1 cellular context compared by ENCODE assay signal in genomic region chr1:229558460-229559335, GRCh38.
TF ChIP-seq lines count a peak whose summit lies in the region.

Gene ABCB10, minus strand, starts transcription at chr1:229558707. Its CDS starts 55 bp downstream, at chr1:229558652.

TF ChIP-seq in K562, 482 proteins besides CTCF, POLR2A, EP300 and RAD21 (continued from another document and continues in another):
- TF ChIP-seq ETV6 (IDR thresholded peaks at IDR 0.05; ENCODE audit: borderline replicate concordance in 1 of 2, low read depth in 2 of 2, low read length in 1 of 2): 0 out of 4 replicates have a peak, but pooled peaks of 1 of the 2 experiments have one; percentile 40
- TF ChIP-seq ETV6 (CRISPR knock-in tag; IDR thresholded peaks at IDR 0.05; ENCODE audit: borderline replicate concordance): 0 out of 2 replicates have a peak, but pooled peaks have one; percentile 31
- peak; percentile 80 for TF ChIP-seq RNF2 (IDR thresholded peaks at IDR 0.05)
- peak; percentile 49; the same call in 1 of the 2 replicates for TF ChIP-seq CREM (IDR thresholded peaks at IDR 0.05; ENCODE audit: low read depth)
- no peak for TF ChIP-seq HMG20B (CRISPR knock-in tag; IDR thresholded peaks at IDR 0.05)
- no peak for TF ChIP-seq EWSR1 (IDR thresholded peaks at IDR 0.05; ENCODE audit: borderline replicate concordance, low read depth, partially characterized antibody)
- TF ChIP-seq ATF6 (CRISPR knock-in tag; IDR thresholded peaks at IDR 0.05): no peak
- TF ChIP-seq SP2 (IDR thresholded peaks at IDR 0.05; ENCODE audit: extremely low read depth, low read depth, low read length, poor library complexity, severe bottlenecking): no peak
- no peak for TF ChIP-seq ZNF77 (CRISPR knock-in tag; IDR thresholded peaks at IDR 0.05)
- no peak for TF ChIP-seq ILK (tag; IDR thresholded peaks at IDR 0.05; ENCODE audit: borderline replicate concordance, low read depth)
- no peak for TF ChIP-seq ZFP1 (CRISPR knock-in tag; IDR thresholded peaks at IDR 0.05)
- TF ChIP-seq PHF21A (IDR thresholded peaks at IDR 0.05; ENCODE audit: borderline replicate concordance, low read depth): peak; percentile 71; the same call in 1 of the 2 replicates
- peak; percentile 59 to 69 for TF ChIP-seq NONO (IDR thresholded peaks at IDR 0.05; ENCODE audit: low read depth in 2 of 2, low read length in 1 of 2)
- TF ChIP-seq TARDBP (IDR thresholded peaks at IDR 0.05): peak; percentile 73; the same call in 1 of the 2 replicates
- TF ChIP-seq CHD2 (IDR thresholded peaks at IDR 0.05; ENCODE audit: low read depth, low read length): no peak
- no peak for TF ChIP-seq ZKSCAN8 (CRISPR knock-in tag; IDR thresholded peaks at IDR 0.05)
- no peak for TF ChIP-seq MED1 (CRISPR knock-in tag; IDR thresholded peaks at IDR 0.05; ENCODE audit: borderline replicate concordance)
- TF ChIP-seq EZH2 (IDR thresholded peaks at IDR 0.05; ENCODE audit: borderline replicate concordance, low read depth, low read length): no peak
- peak; percentile 67 for TF ChIP-seq USF1 (CRISPR knock-in tag; IDR thresholded peaks at IDR 0.05)
- peak; percentile 72 for TF ChIP-seq FUS (optimal IDR thresholded peaks at IDR 0.05; ENCODE audit: low read depth, low read length)
- peak; percentile 60 for TF ChIP-seq NCOR1 (IDR thresholded peaks at IDR 0.05)
- TF ChIP-seq ZNF407 (IDR thresholded peaks at IDR 0.05; ENCODE audit: low read depth): peak; percentile 67; the same call in 1 of the 2 replicates
- 0 out of 2 replicates have a peak, but pooled peaks have one; percentile 31 for TF ChIP-seq GATA2 (CRISPR knock-in tag; IDR thresholded peaks at IDR 0.05)
- TF ChIP-seq PRPF4 (IDR thresholded peaks at IDR 0.05; ENCODE audit: insufficient read depth, low read depth, low read length, poor library complexity, severe bottlenecking): peak; percentile 48
- TF ChIP-seq SMARCE1 (IDR thresholded peaks at IDR 0.05): 0 out of 2 replicates have a peak, but pooled peaks have one; percentile 72
- TF ChIP-seq JUND (IDR thresholded peaks at IDR 0.05; ENCODE audit: borderline replicate concordance, low read depth, low read length): peak; percentile 45
- TF ChIP-seq JUND (tag; IDR thresholded peaks at IDR 0.05; ENCODE audit: borderline replicate concordance, low read depth, low read length): no peak; the same call in 2 of the 3 replicates
- TF ChIP-seq MAZ (CRISPR knock-in tag; conservative IDR thresholded peaks at IDR 0.05 in 1 of 2, IDR thresholded peaks at IDR 0.05 in 1 of 2): peak; percentile 99
- peak in 1 of 2 experiments; percentile 98; a peak in 2 of 4 replicates for TF ChIP-seq HDAC1 (IDR thresholded peaks at IDR 0.05)
- peak; percentile 92 for TF ChIP-seq MYNN (IDR thresholded peaks at IDR 0.05)
- no peak for TF ChIP-seq MYNN (CRISPR knock-in tag; IDR thresholded peaks at IDR 0.05)
- TF ChIP-seq CREB1 (IDR thresholded peaks at IDR 0.05): peak; percentile 40
- peak; percentile 81 for TF ChIP-seq CREB1 (CRISPR knock-in tag; IDR thresholded peaks at IDR 0.05)
- peak; percentile 97 for TF ChIP-seq RBBP5 (IDR thresholded peaks at IDR 0.05; ENCODE audit: borderline replicate concordance, insufficient read depth, low read length, poor library complexity, severe bottlenecking)
- TF ChIP-seq ZNF639 (CRISPR knock-in tag; conservative IDR thresholded peaks at IDR 0.05 in 1 of 2, IDR thresholded peaks at IDR 0.05 in 1 of 2): peak in 1 of 2 experiments; percentile 88; a peak in 2 of 4 replicates
- 0 out of 2 replicates have a peak, but pooled peaks have one; percentile 42 for TF ChIP-seq RUNX1 (IDR thresholded peaks at IDR 0.05; ENCODE audit: low read depth)
- no peak for TF ChIP-seq POLR3A (IDR thresholded peaks at IDR 0.05; ENCODE audit: borderline replicate concordance, extremely low read depth, insufficient read depth, insufficient read length)
- TF ChIP-seq HMGXB4 (CRISPR knock-in tag; IDR thresholded peaks at IDR 0.05): peak; percentile 27; the same call in 1 of the 2 replicates
- TF ChIP-seq FOXP4 (CRISPR knock-in tag; IDR thresholded peaks at IDR 0.05; ENCODE audit: borderline replicate concordance): 0 out of 2 replicates have a peak, but pooled peaks have one; percentile 84
- peak; percentile 61; the same call in 1 of the 2 replicates for TF ChIP-seq ZNF592 (IDR thresholded peaks at IDR 0.05)
- peak; percentile 87 for TF ChIP-seq CHD1 (IDR thresholded peaks at IDR 0.05; ENCODE audit: low read length)
